20 cellular contexts compared by ENCODE assay signal in the genomic region with DNA sequence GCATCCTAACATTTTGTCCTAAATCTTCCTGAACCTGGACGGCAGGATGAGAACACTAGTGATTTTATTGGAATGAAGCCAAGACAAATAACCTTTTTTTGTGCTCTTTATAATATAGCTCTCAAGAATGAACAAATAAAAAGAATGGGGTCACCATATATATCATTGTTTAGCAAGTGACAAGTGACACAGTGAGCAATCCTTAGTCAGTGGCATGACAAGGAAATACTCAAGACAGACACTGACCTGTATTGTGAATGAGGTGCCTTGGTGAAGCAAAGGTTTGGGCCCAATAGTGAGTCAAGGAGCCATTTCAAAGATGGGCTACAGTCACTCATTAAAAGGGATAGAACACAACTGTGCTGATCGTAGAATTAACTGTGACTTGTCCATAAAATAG. TPM values are rescaled to one million over a fixed set of nuclear protein-coding genes. Genes with fewer than 3 reads are reported as not detected.
DNase-seq lines count a peak whose midpoint lies in the region; ATAC-seq, FAIRE-seq and TF ChIP-seq lines count a peak whose summit lies in the region.
"Had no signal": no experiment of that assay in that cellular context is flagged by ENCODE, and none has a peak within 500 bp of the region (broad histone marks: within the 10 kb centered on the region; RNA-seq: fewer than 3 reads in every experiment).

No MANE protein-coding gene starts in this region.

- H2AFZ ChIP-seq in PC-3 (ENCODE audit: low read length), result no peak overlapping the region
- H2AFZ ChIP-seq: GM23338 had no signal

- no peaks in the 10 kb centered on the region for H3F3A ChIP-seq in PC-3 (ENCODE audit: low read length, unreplicated experiment)

- H3K4me3 ChIP-seq in PC-3 (ENCODE audit: low read length), result no peak overlapping the region
- no peak overlapping the region for H3K4me3 ChIP-seq in mucosa of descending colon
- no peak overlapping the region for H3K4me3 ChIP-seq in esophagus squamous epithelium
- H3K4me3 ChIP-seq: BLaER1 treated with 17β-estradiol and CSF1 and Interleukin-3, amounts not matched to agents 10 nM and 100 nM; GM23338 had no signal

- CTCF ChIA-PET in PC-3 (lab: Charles Lee), result no interaction called here

- H3K36me3 ChIP-seq in PC-3 (ENCODE audit: low read depth, low read length) (no peaks in the 10 kb centered on the region), mucosa of descending colon (ENCODE audit: low read depth) (no peaks in the 10 kb centered on the region), esophagus squamous epithelium (no peaks in the 10 kb centered on the region)
- H3K36me3 ChIP-seq: BLaER1 treated with 17β-estradiol and CSF1 and Interleukin-3, amounts not matched to agents 10 nM and 100 nM had no signal

- no peaks in the 10 kb centered on the region for H4K20me1 ChIP-seq in PC-3 (ENCODE audit: low read length)
- H4K20me1 ChIP-seq: BLaER1 treated with 17β-estradiol and CSF1 and Interleukin-3, amounts not matched to agents 10 nM and 100 nM had no signal

- no peak for TF ChIP-seq POLR2A in H54 (IDR thresholded peaks at IDR 0.05; ENCODE audit: low read depth, low read length)
- no peak for TF ChIP-seq POLR2A in esophagus squamous epithelium (IDR thresholded peaks at IDR 0.05)

- DNase-seq in NCI-H748 (lab: John Stamatoyannopoulos, UW; ENCODE audit: unreplicated experiment), result peak; percentile 3
- no peak for DNase-seq in NCI-H748 treated with DMSO at 0.1 percent for 48 hours (lab: John Stamatoyannopoulos, UW)
- no peak for DNase-seq in H54 (ENCODE audit: insufficient read length, low spot score)
- peak; percentile 77 for DNase-seq in PC-3
- peak; percentile 57 for DNase-seq in kidney tubule cell (ENCODE audit: low spot score)
- no peak for DNase-seq in mucosa of descending colon
- DNase-seq in cardiac septum (ENCODE audit: low spot score), result no peak
- no peak for DNase-seq in esophagus squamous epithelium (lab: John Stamatoyannopoulos, UW)
- DNase-seq: Calu3; CD8-positive, alpha-beta T cell; H7; HFFc6; IMR-90 had no signal

- WGBS in esophagus squamous epithelium, 2 donors, result 42 to 51% methylated on average over 2 of the region's 2 CpGs

- H3K79me2 ChIP-seq in PC-3 (ENCODE audit: low read length), result no peaks in the 10 kb centered on the region

- H3K9ac ChIP-seq in PC-3 (ENCODE audit: low read length), result no peak overlapping the region
- H3K9ac ChIP-seq: BLaER1 treated with 17β-estradiol and CSF1 and Interleukin-3, amounts not matched to agents 10 nM and 100 nM had no signal

- BruUV-seq in PC-3 (replicated peaks; lab: Mats Ljungman, UMichigan), result no TSS peak

- H3K4me2 ChIP-seq in PC-3 (ENCODE audit: low read length), result no peak overlapping the region
- H3K4me2 ChIP-seq: BLaER1 treated with 17β-estradiol and CSF1 and Interleukin-3, amounts not matched to agents 10 nM and 100 nM; GM23338 had no signal

- H3K9me3 ChIP-seq in PC-3 (ENCODE audit: low read length) (no peaks in the 10 kb centered on the region), mucosa of descending colon (no peaks in the 10 kb centered on the region), esophagus squamous epithelium (no peaks in the 10 kb centered on the region)
- H3K9me3 ChIP-seq: BLaER1 treated with 17β-estradiol and CSF1 and Interleukin-3, amounts not matched to agents 10 nM and 100 nM had no signal

- TF ChIP-seq CTCF in PC-3 (conservative IDR thresholded peaks at IDR 0.05; ENCODE audit: low read depth, low read length) (no peak), mucosa of descending colon (IDR thresholded peaks at IDR 0.05) (no peak), esophagus squamous epithelium (IDR thresholded peaks at IDR 0.05) (no peak)

- POLR2A ChIA-PET in PC-3 (lab: Charles Lee; ENCODE audit: unreplicated experiment), result no interaction called here

- peak overlapping the region; percentile 63 for H3K27ac ChIP-seq in PC-3 (ENCODE audit: low read length)
- no peak overlapping the region for H3K27ac ChIP-seq in esophagus squamous epithelium
- H3K27ac ChIP-seq: BLaER1 treated with 17β-estradiol and CSF1 and Interleukin-3, amounts not matched to agents 10 nM and 100 nM had no signal

- H3K27me3 ChIP-seq in PC-3 (ENCODE audit: low read length), result no peaks in the 10 kb centered on the region
- H3K27me3 ChIP-seq in esophagus squamous epithelium, result no peaks in the 10 kb centered on the region
- H3K27me3 ChIP-seq: BLaER1 treated with 17β-estradiol and CSF1 and Interleukin-3, amounts not matched to agents 10 nM and 100 nM had no signal

- H3K4me1 ChIP-seq in PC-3 (ENCODE audit: insufficient read depth, low read length) (peaks cover 18% of the 10 kb centered on the region), mucosa of descending colon (ENCODE audit: low read depth) (no peaks in the 10 kb centered on the region), esophagus squamous epithelium (no peaks in the 10 kb centered on the region)
- H3K4me1 ChIP-seq: BLaER1 treated with 17β-estradiol and CSF1 and Interleukin-3, amounts not matched to agents 10 nM and 100 nM had no signal

- no peaks in the 10 kb centered on the region for H3K9me2 ChIP-seq in PC-3 (replicated peaks; ENCODE audit: low read length)

- ATAC-seq in PC-3 (peak; percentile 93), mucosa of descending colon (no peak)
- ATAC-seq: CD8-positive, alpha-beta T cell; GM23338; HCT116 had no signal

- FAIRE-seq in H54 (lab: Jason Lieb, UNC), result peak; percentile 81
- FAIRE-seq: G401.6, GM12891, HTR-8/SVneo had no signal

- intact Hi-C loops in PC-3 (cut with micrococcal nuclease), result no loop called here
- intact Hi-C loops in mucosa of descending colon (cut with DNase I, micrococcal nuclease), result no loop called here
- intact Hi-C loops in cardiac septum (cut with DNase I), result no loop called here
- intact Hi-C loops in esophagus squamous epithelium (cut with DNase I), result no loop called here

RNA-seq across cellular contexts. Expression of gene PTGFR, which starts 35.7 kb away (rescaled TPM):
- total RNA-seq in PC-3 (2014; rRNA removed), result 6.8 and 7.8 TPM in 2 replicates
- total RNA-seq in mucosa of descending colon, result 1 to 10 TPM in 2 of 3 donors, under 1 TPM in 1; 0.49 to 2.1 (median 1.7) TPM
- 2.0 TPM for total RNA-seq in cardiac septum
- total RNA-seq in esophagus squamous epithelium, result 1 to 10 TPM in 2 of 4 donors, under 1 TPM in 1, not detected in 1; 0.66 to 2.3 (median 1.6) TPM
- total RNA-seq: B cell; CD8-positive, alpha-beta T cell; H7 had no signal

Comparison
In these comparisons a context has a peak if more than half of its experiments do, and no peak if none do; other contexts are left out.
1. DNase-seq: peak in NCI-H748 (single experiment), PC-3 (single experiment) and kidney tubule cell (single experiment); none in NCI-H748 treated with DMSO at 0.1 percent for 48 hours (single experiment), H54 (single experiment), mucosa of descending colon (0 of 3), cardiac septum (single experiment) and esophagus squamous epithelium (single experiment).